1 cellular context compared by ENCODE assay signal in the genomic region with DNA sequence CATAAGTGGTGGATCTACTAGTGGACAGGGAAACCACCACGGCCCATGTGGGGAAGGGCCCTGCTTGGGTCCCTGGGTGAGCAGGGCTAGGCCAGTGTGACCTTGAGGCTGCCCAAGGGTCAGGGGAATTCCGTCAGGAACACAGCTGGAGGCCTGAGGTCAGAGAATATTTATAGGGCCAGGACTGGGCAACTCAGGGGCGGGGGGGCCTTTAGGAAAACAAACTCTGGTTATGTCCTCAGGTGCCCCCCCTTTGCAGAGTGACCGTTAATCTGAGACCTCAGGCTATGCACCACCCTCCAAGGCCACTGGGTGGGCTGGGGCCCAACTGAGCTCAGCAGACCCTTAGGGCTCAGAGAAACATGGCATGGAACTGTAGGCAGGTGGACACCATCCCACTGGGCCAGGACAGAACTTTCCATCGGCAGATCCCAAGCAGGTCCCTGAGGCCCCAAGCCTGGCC.
TF ChIP-seq lines count a peak whose summit lies in the region.

No MANE protein-coding gene starts in this region.

TF ChIP-seq in HCT116, 20 proteins besides CTCF, POLR2A, EP300 and RAD21:
- TF ChIP-seq CBX3 (IDR thresholded peaks at IDR 0.05; ENCODE audit: low read depth) = no peak
- no peak for TF ChIP-seq JUND (IDR thresholded peaks at IDR 0.05)
- no peak for TF ChIP-seq SRF (IDR thresholded peaks at IDR 0.05; ENCODE audit: low read depth)
- TF ChIP-seq ZNF274 (IDR thresholded peaks at IDR 0.05; ENCODE audit: low read depth, low read length) = no peak
- TF ChIP-seq ZFX (IDR thresholded peaks at IDR 0.05) = no peak
- TF ChIP-seq SIN3A (IDR thresholded peaks at IDR 0.05; ENCODE audit: low read depth) = no peak
- no peak for TF ChIP-seq CEBPB (IDR thresholded peaks at IDR 0.05; ENCODE audit: low read depth)
- TF ChIP-seq TCF7L2 (IDR thresholded peaks at IDR 0.05; ENCODE audit: borderline replicate concordance, extremely low read depth, insufficient read depth, insufficient read length) = no peak
- no peak for TF ChIP-seq YY1 (IDR thresholded peaks at IDR 0.05; ENCODE audit: extremely low read depth, insufficient replicate concordance, low read depth, low read length)
- TF ChIP-seq EZH2phosphoT487 (IDR thresholded peaks at IDR 0.05; ENCODE audit: borderline replicate concordance) = no peak
- TF ChIP-seq EZH2 (IDR thresholded peaks at IDR 0.05) = no peak
- TF ChIP-seq POLR2AphosphoS5 (IDR thresholded peaks at IDR 0.05; ENCODE audit: low read depth, low read length) = no peak
- TF ChIP-seq ZBTB33 (IDR thresholded peaks at IDR 0.05; ENCODE audit: extremely low read depth, insufficient replicate concordance, low read length) = no peak
- TF ChIP-seq FOSL1 (IDR thresholded peaks at IDR 0.05; ENCODE audit: low read depth) = no peak
- TF ChIP-seq, protein P1, sequence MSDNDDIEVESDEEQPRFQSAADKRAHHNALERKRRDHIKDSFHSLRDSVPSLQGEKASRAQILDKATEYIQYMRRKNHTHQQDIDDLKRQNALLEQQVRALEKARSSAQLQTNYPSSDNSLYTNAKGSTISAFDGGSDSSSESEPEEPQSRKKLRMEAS (IDR thresholded peaks at IDR 0.05) = no peak
- no peak for TF ChIP-seq SP1 (IDR thresholded peaks at IDR 0.05; ENCODE audit: low read depth)
- TF ChIP-seq ELF1 (IDR thresholded peaks at IDR 0.05; ENCODE audit: borderline replicate concordance, low read depth) = no peak
- TF ChIP-seq, protein P2, sequence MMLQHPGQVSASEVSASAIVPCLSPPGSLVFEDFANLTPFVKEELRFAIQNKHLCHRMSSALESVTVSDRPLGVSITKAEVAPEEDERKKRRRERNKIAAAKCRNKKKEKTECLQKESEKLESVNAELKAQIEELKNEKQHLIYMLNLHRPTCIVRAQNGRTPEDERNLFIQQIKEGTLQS (IDR thresholded peaks at IDR 0.05) = no peak
